Comparison of ENCODE assay signal across 8 cellular contexts in the genomic region with DNA sequence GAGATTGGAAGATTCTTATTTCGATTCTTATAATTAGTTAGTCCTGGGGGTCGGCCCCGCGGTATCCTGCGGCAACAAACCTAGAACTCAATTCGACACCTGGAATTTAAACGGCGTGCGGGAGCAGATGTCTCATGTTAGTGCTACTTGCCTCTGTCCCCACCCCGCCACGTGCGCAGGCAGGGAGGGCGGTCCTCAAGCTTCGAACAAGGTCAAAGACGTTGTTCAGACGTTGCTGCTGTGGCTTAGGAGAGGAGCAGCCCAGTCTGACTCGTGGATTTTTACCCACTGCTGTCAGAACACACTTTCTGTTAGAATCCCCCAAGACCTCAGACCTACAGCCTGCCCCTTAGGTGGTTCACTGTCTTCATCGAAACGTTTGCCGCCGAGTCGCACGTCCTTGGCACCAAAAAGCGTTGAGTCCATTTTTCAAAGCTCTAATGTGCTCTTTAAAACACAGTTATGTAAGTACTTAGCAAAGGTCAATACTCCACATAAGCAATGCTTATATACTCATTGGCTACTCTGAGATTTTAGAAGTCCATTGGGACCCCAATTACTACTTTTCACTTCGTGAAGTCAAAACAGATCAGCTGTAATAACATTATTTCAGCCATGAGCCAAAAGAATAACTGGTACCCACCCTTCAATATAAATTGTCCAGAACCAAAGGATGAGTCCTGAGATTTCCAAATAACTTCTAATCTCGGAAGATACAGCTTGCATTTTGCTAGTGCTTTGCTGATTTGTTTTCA. TPM values are rescaled to one million over a fixed set of nuclear protein-coding genes. Genes with fewer than 3 reads are reported as not detected.
DNase-seq lines count a peak whose midpoint lies in the region; ATAC-seq, FAIRE-seq and TF ChIP-seq lines count a peak whose summit lies in the region.

No MANE protein-coding gene starts in this region.

- H3K9ac ChIP-seq in BLaER1 (peak overlapping the region; percentile 99), OCI-LY3 (ENCODE audit: low read length) (peak overlapping the region; percentile 93), HepG2 (ENCODE audit: insufficient read depth, low read depth, low read length) (peak overlapping the region; percentile 86)

- TF ChIP-seq RAD21 in HepG2 (CRISPR knock-in tag; IDR thresholded peaks at IDR 0.05): peak; percentile 66

- H3K27ac ChIP-seq in BLaER1: peak overlapping the region; percentile 96
- H3K27ac ChIP-seq in OCI-LY3 (ENCODE audit: low read length): peak overlapping the region; percentile 97
- H3K27ac ChIP-seq in caudate nucleus (ENCODE audit: low read depth, low read length): peak overlapping the region; percentile 100
- peak overlapping the region; percentile 94 for H3K27ac ChIP-seq in HepG2 (ENCODE audit: extremely low read length, insufficient read depth, low read length)
- peak overlapping the region; percentile 99 for H3K27ac ChIP-seq in testis

- in situ Hi-C loops in HepG2 (cut with HindIII; ENCODE audit: extremely low pct_ligation_motif_present, low pct_unique_long_range_greater_than_20kb): no loop called here

- H3K4me3 ChIP-seq in BLaER1: peak overlapping the region; percentile 95
- peak overlapping the region; percentile 84 for H3K4me3 ChIP-seq in OCI-LY3 (ENCODE audit: low read length)
- H3K4me3 ChIP-seq in HepG2 (replicated peaks in 1 of 3; ENCODE audit: insufficient read depth in 1 of 3, low read depth in 2 of 3, low read length in 3 of 3): peak overlapping the region; percentile 55 to 73 (median 65)
- H3K4me3 ChIP-seq in testis: peak overlapping the region; percentile 95 to 99

- POLR2A ChIA-PET in HepG2 (lab: Yijun Ruan, JAX): interaction anchor here (0.6 to 2.1 kb wide), 25 partner anchors 9 to 1324 kb away, joined by 3 to 22 read pairs (median 5); partner anchors contain the start of genes ACOT13, ALDH5A1, GMNN and TDP2

- no peaks in the 10 kb centered on the region; the same call in 1 of the 2 replicates for H3K9me3 ChIP-seq in BLaER1
- no peaks in the 10 kb centered on the region for H3K9me3 ChIP-seq in OCI-LY3 (ENCODE audit: insufficient read depth, low read length)
- no peaks in the 10 kb centered on the region for H3K9me3 ChIP-seq in HepG2 (ENCODE audit: low read length)
- no peaks in the 10 kb centered on the region for H3K9me3 ChIP-seq in testis

- peak in 33 of 61 donors; percentile 78 to 99 (median 93) for DNase-seq in caudate nucleus (lab: John Stamatoyannopoulos, UW)
- DNase-seq in HepG2 (ENCODE audit: low spot score): no peak
- DNase-seq in testis: peak; percentile 94
- no peak for DNase-seq in NCI-H2107 treated with DMSO at 0.1 percent for 48 hours (lab: John Stamatoyannopoulos, UW; ENCODE audit: unreplicated experiment)

- FAIRE-seq in HepG2 (lab: Jason Lieb, UNC): no peak

- WGBS in HepG2 (ENCODE audit: low lambda C conversion rate): 5% methylated on average over 26 of the region's 26 CpGs
- 1 to 2% methylated on average over 24 to 26 of the region's 26 CpGs for WGBS in testis, 2 donors

- TF ChIP-seq POLR2A in HepG2 (IDR thresholded peaks at IDR 0.05; ENCODE audit: insufficient read depth in 1 of 2, low read depth in 2 of 2, low read length in 2 of 2) (peak; percentile 94 to 96), testis (IDR thresholded peaks at IDR 0.05) (peak; percentile 84)

- CTCF ChIA-PET in HepG2 (lab: Yijun Ruan, JAX; ENCODE audit: low intra/inter-chr PET ratio, low total read pairs): no interaction called here

- no peaks in the 10 kb centered on the region for H3K27me3 ChIP-seq in BLaER1
- H3K27me3 ChIP-seq in OCI-LY3 (ENCODE audit: low read depth, low read length): no peaks in the 10 kb centered on the region
- H3K27me3 ChIP-seq in HepG2 (ENCODE audit: control insufficient read depth in 1 of 2, insufficient read depth in 2 of 2, low read length in 2 of 2): no peaks in the 10 kb centered on the region; a peak in 1 of 5 replicates
- no peaks in the 10 kb centered on the region for H3K27me3 ChIP-seq in testis

- ATAC-seq in GM18861 (IDR thresholded peaks at IDR 0.05; ENCODE audit: unreplicated experiment) (peak; percentile 38), HG02970 (IDR thresholded peaks at IDR 0.05; ENCODE audit: low FRiP score, unreplicated experiment) (peak; percentile 31), HepG2 (peak; percentile 80)

- peaks cover 31% of the 10 kb centered on the region for H4K20me1 ChIP-seq in BLaER1
- H4K20me1 ChIP-seq in OCI-LY3 (ENCODE audit: insufficient read depth, low read length): peaks cover 26% of the 10 kb centered on the region
- H4K20me1 ChIP-seq in HepG2 (ENCODE audit: insufficient read depth, low read length): peaks cover 29% of the 10 kb centered on the region

- peak in 1 of 2 experiments; percentile 4; a peak in 1 of 4 replicates for TF ChIP-seq EP300 in HepG2 (IDR thresholded peaks at IDR 0.05; ENCODE audit: low read depth in 2 of 2, low read length in 2 of 2)
- TF ChIP-seq EP300 in HepG2 (CRISPR knock-in tag; IDR thresholded peaks at IDR 0.05; ENCODE audit: borderline replicate concordance): 0 out of 2 replicates have a peak, but pooled peaks have one; percentile 55

- BruUV-seq in HepG2 (replicated peaks; lab: Mats Ljungman, UMichigan): TSS peak; percentile 98

- no peak for TF ChIP-seq CTCF in OCI-LY3 (IDR thresholded peaks at IDR 0.05; ENCODE audit: low read depth, low read length)
- peak; percentile 3; the same call in 1 of the 2 replicates for TF ChIP-seq CTCF in HepG2 (CRISPR knock-in tag; IDR thresholded peaks at IDR 0.05)
- no peak for TF ChIP-seq CTCF in testis (IDR thresholded peaks at IDR 0.05)

- peaks cover 32% of the 10 kb centered on the region for H3K4me1 ChIP-seq in BLaER1
- peaks cover 20% of the 10 kb centered on the region for H3K4me1 ChIP-seq in OCI-LY3 (ENCODE audit: low read length)
- H3K4me1 ChIP-seq in HepG2 (ENCODE audit: insufficient read depth, low read length): peaks cover 26% of the 10 kb centered on the region
- H3K4me1 ChIP-seq in testis: peaks cover 4% of the 10 kb centered on the region

- H3K36me3 ChIP-seq in BLaER1 (peaks cover 9% of the 10 kb centered on the region), OCI-LY3 (replicated peaks; ENCODE audit: low read depth, low read length) (peaks cover 24% of the 10 kb centered on the region), HepG2 (replicated peaks in 1 of 2; ENCODE audit: control insufficient read depth in 1 of 2, insufficient read depth in 2 of 2, low read length in 2 of 2) (no peaks in the 10 kb centered on the region; a peak in 2 of 5 replicates), testis (ENCODE audit: low read depth, missing control alignments) (no peaks in the 10 kb centered on the region)

- H3K79me2 ChIP-seq in OCI-LY3 (ENCODE audit: low read length) (peaks cover 40% of the 10 kb centered on the region), HepG2 (ENCODE audit: insufficient read depth, low read length) (peaks cover 39% of the 10 kb centered on the region)

- H3K4me2 ChIP-seq in BLaER1 (peak overlapping the region; percentile 67), OCI-LY3 (ENCODE audit: low read length) (peak overlapping the region; percentile 90), HepG2 (ENCODE audit: low read depth, low read length) (peak overlapping the region; percentile 96)

- peak overlapping the region; percentile 63; the same call in 1 of the 2 replicates for H2AFZ ChIP-seq in OCI-LY3 (ENCODE audit: low read depth, low read length)
- H2AFZ ChIP-seq in HepG2 (ENCODE audit: low read length): peak overlapping the region; percentile 45

- intact Hi-C loops in HepG2 (cut with micrococcal nuclease; ENCODE audit: unreplicated experiment) (loop anchor here (1.0 to 2.0 kb wide), 2 partner anchors 54 to 55 kb away; partner anchors contain the start of genes ACOT13 and TDP2), testis (cut with DNase I; ENCODE audit: low total_unique reads) (no loop called here)

RNA-seq across cellular contexts. Expression of gene C6orf62, which starts 2.7 kb away (rescaled TPM):
- total RNA-seq in HepG2 (2016; rRNA removed; fragmentation: Illumina TruSeq; extraction: Trizol) (90.4 and 135 TPM in 2 replicates), testis (100 to 1,000 TPM; 109 to 128 TPM)
- 24.8 and 26.7 TPM in 2 replicates for total RNA-seq in HepG2 (2016; cell fraction: cytosol; rRNA removed; fragmentation: Illumina TruSeq; extraction: Trizol; ENCODE audit: low read depth)
- 89.3 and 123 TPM in 2 replicates for total RNA-seq in HepG2 (2016; cell fraction: insoluble cytoplasmic fraction; rRNA removed; fragmentation: Illumina TruSeq; extraction: Trizol)
- total RNA-seq in HepG2 (2016; cell fraction: membrane; rRNA removed; fragmentation: Illumina TruSeq; extraction: Trizol): 130 and 133 TPM in 2 replicates
- total RNA-seq in HepG2 (2016; cell fraction: nucleus; rRNA removed; fragmentation: Illumina TruSeq; extraction: Trizol): 66.3 and 75.0 TPM in 2 replicates
- polyA plus RNA-seq in HepG2 (2011; rRNA removed) (54.8 and 55.6 TPM in 2 replicates), testis (ENCODE audit: insufficient read depth, low read depth, low replicate concordance) (139 TPM)
- polyA plus RNA-seq in HepG2 (2011; cell fraction: cytosol; rRNA removed): 18.8 and 39.1 TPM in 2 replicates
- 24.8 and 28.1 TPM in 2 replicates for polyA plus RNA-seq in HepG2 (2011; cell fraction: nucleus; rRNA removed)
- 49.0 and 57.3 TPM in 2 replicates for polyA plus RNA-seq in HepG2 (2012)
- polyA plus RNA-seq in HepG2 (2016; cell fraction: cytosol; fragmentation: Illumina TruSeq; extraction: Trizol; ENCODE audit: low read depth): 13.5 and 14.0 TPM in 2 replicates
- 91.3 and 99.8 TPM in 2 replicates for polyA plus RNA-seq in HepG2 (2016; cell fraction: insoluble cytoplasmic fraction; fragmentation: Illumina TruSeq; extraction: Trizol; ENCODE audit: low read depth)
- 58.3 and 65.2 TPM in 2 replicates for polyA plus RNA-seq in HepG2 (2016; cell fraction: membrane; fragmentation: Illumina TruSeq; extraction: Trizol; ENCODE audit: low read depth)
- polyA plus RNA-seq in HepG2 (2016; cell fraction: nucleus; fragmentation: Illumina TruSeq; extraction: Trizol; ENCODE audit: insufficient read depth, low read depth): 80.5 and 88.9 TPM in 2 replicates
- polyA minus RNA-seq in HepG2 (2011; rRNA and poly(A)+ RNA removed; ENCODE audit: low replicate concordance): 48.0 and 61.4 TPM in 2 replicates
- polyA minus RNA-seq in HepG2 (2011; cell fraction: cytosol; rRNA and poly(A)+ RNA removed): 47.3 and 69.6 TPM in 2 replicates
- polyA minus RNA-seq in HepG2 (2011; cell fraction: nucleus; rRNA and poly(A)+ RNA removed): 76.8 and 83.0 TPM in 2 replicates

RNA-seq across cellular contexts. Expression of gene GMNN, which starts 53.1 kb away (rescaled TPM):
- 154 and 228 TPM in 2 replicates for total RNA-seq in HepG2 (2016; rRNA removed; fragmentation: Illumina TruSeq; extraction: Trizol)
- 56.6 and 64.1 TPM in 2 replicates for total RNA-seq in HepG2 (2016; cell fraction: cytosol; rRNA removed; fragmentation: Illumina TruSeq; extraction: Trizol; ENCODE audit: low read depth)
- total RNA-seq in HepG2 (2016; cell fraction: insoluble cytoplasmic fraction; rRNA removed; fragmentation: Illumina TruSeq; extraction: Trizol): 154 and 231 TPM in 2 replicates
- total RNA-seq in HepG2 (2016; cell fraction: membrane; rRNA removed; fragmentation: Illumina TruSeq; extraction: Trizol): 68.9 and 73.8 TPM in 2 replicates
- total RNA-seq in HepG2 (2016; cell fraction: nucleus; rRNA removed; fragmentation: Illumina TruSeq; extraction: Trizol): 108 and 117 TPM in 2 replicates
- polyA plus RNA-seq in HepG2 (2011; rRNA removed): 41.6 and 61.8 TPM in 2 replicates
- 38.6 and 39.1 TPM in 2 replicates for polyA plus RNA-seq in HepG2 (2011; cell fraction: cytosol; rRNA removed)
- polyA plus RNA-seq in HepG2 (2011; cell fraction: nucleus; rRNA removed): 27.0 and 29.5 TPM in 2 replicates
- polyA plus RNA-seq in HepG2 (2012): 64.4 and 82.5 TPM in 2 replicates
- 38.2 and 45.0 TPM in 2 replicates for polyA plus RNA-seq in HepG2 (2016; cell fraction: cytosol; fragmentation: Illumina TruSeq; extraction: Trizol; ENCODE audit: low read depth)
- 256 and 266 TPM in 2 replicates for polyA plus RNA-seq in HepG2 (2016; cell fraction: insoluble cytoplasmic fraction; fragmentation: Illumina TruSeq; extraction: Trizol; ENCODE audit: low read depth)
- 43.5 and 50.5 TPM in 2 replicates for polyA plus RNA-seq in HepG2 (2016; cell fraction: membrane; fragmentation: Illumina TruSeq; extraction: Trizol; ENCODE audit: low read depth)
- 137 and 150 TPM in 2 replicates for polyA plus RNA-seq in HepG2 (2016; cell fraction: nucleus; fragmentation: Illumina TruSeq; extraction: Trizol; ENCODE audit: insufficient read depth, low read depth)
- 38.8 and 71.1 TPM in 2 replicates for polyA minus RNA-seq in HepG2 (2011; rRNA and poly(A)+ RNA removed; ENCODE audit: low replicate concordance)
- polyA minus RNA-seq in HepG2 (2011; cell fraction: cytosol; rRNA and poly(A)+ RNA removed): 28.4 and 37.2 TPM in 2 replicates
- polyA minus RNA-seq in HepG2 (2011; cell fraction: nucleus; rRNA and poly(A)+ RNA removed): 67.4 and 86.9 TPM in 2 replicates
- 10 to 100 TPM; 23.8 to 37.4 TPM for total RNA-seq in testis
- 67.2 TPM for polyA plus RNA-seq in testis (ENCODE audit: insufficient read depth, low read depth, low replicate concordance)

RNA-seq across cellular contexts. Expression of gene ACOT13, which starts 54.8 kb away (rescaled TPM):
- total RNA-seq in HepG2 (2016; rRNA removed; fragmentation: Illumina TruSeq; extraction: Trizol) (31.5 and 50.9 TPM in 2 replicates), testis (10 to 100 TPM; 15.6 to 19.1 TPM)
- 6.6 and 8.6 TPM in 2 replicates for total RNA-seq in HepG2 (2016; cell fraction: cytosol; rRNA removed; fragmentation: Illumina TruSeq; extraction: Trizol; ENCODE audit: low read depth)
- total RNA-seq in HepG2 (2016; cell fraction: insoluble cytoplasmic fraction; rRNA removed; fragmentation: Illumina TruSeq; extraction: Trizol): 33.5 and 52.4 TPM in 2 replicates
- 15.3 and 16.7 TPM in 2 replicates for total RNA-seq in HepG2 (2016; cell fraction: membrane; rRNA removed; fragmentation: Illumina TruSeq; extraction: Trizol)
- 8.2 and 8.5 TPM in 2 replicates for total RNA-seq in HepG2 (2016; cell fraction: nucleus; rRNA removed; fragmentation: Illumina TruSeq; extraction: Trizol)
- polyA plus RNA-seq in HepG2 (2011; rRNA removed) (37.5 and 45.1 TPM in 2 replicates), testis (ENCODE audit: insufficient read depth, low read depth, low replicate concordance) (67.7 TPM)
- 15.1 and 22.8 TPM in 2 replicates for polyA plus RNA-seq in HepG2 (2011; cell fraction: cytosol; rRNA removed)
- polyA plus RNA-seq in HepG2 (2011; cell fraction: nucleus; rRNA removed): 6.6 and 7.0 TPM in 2 replicates
- polyA plus RNA-seq in HepG2 (2012): 33.4 and 56.4 TPM in 2 replicates
- 13.4 and 16.5 TPM in 2 replicates for polyA plus RNA-seq in HepG2 (2016; cell fraction: cytosol; fragmentation: Illumina TruSeq; extraction: Trizol; ENCODE audit: low read depth)
- 53.6 and 58.5 TPM in 2 replicates for polyA plus RNA-seq in HepG2 (2016; cell fraction: insoluble cytoplasmic fraction; fragmentation: Illumina TruSeq; extraction: Trizol; ENCODE audit: low read depth)
- polyA plus RNA-seq in HepG2 (2016; cell fraction: membrane; fragmentation: Illumina TruSeq; extraction: Trizol; ENCODE audit: low read depth): 16.5 and 18.7 TPM in 2 replicates
- 21.0 and 21.1 TPM in 2 replicates for polyA plus RNA-seq in HepG2 (2016; cell fraction: nucleus; fragmentation: Illumina TruSeq; extraction: Trizol; ENCODE audit: insufficient read depth, low read depth)
- 3.0 and 5.1 TPM in 2 replicates for polyA minus RNA-seq in HepG2 (2011; rRNA and poly(A)+ RNA removed; ENCODE audit: low replicate concordance)
- polyA minus RNA-seq in HepG2 (2011; cell fraction: cytosol; rRNA and poly(A)+ RNA removed): 6.4 and 9.3 TPM in 2 replicates
- 4.5 and 6.3 TPM in 2 replicates for polyA minus RNA-seq in HepG2 (2011; cell fraction: nucleus; rRNA and poly(A)+ RNA removed)

RNA-seq across cellular contexts. Expression of gene TDP2, which starts 54.9 kb away (rescaled TPM):
- total RNA-seq in HepG2 (2016; rRNA removed; fragmentation: Illumina TruSeq; extraction: Trizol) (42.6 and 73.1 TPM in 2 replicates), testis (10 to 100 TPM; 37.2 to 37.4 TPM)
- 10.2 and 10.8 TPM in 2 replicates for total RNA-seq in HepG2 (2016; cell fraction: cytosol; rRNA removed; fragmentation: Illumina TruSeq; extraction: Trizol; ENCODE audit: low read depth)
- 42.3 and 70.9 TPM in 2 replicates for total RNA-seq in HepG2 (2016; cell fraction: insoluble cytoplasmic fraction; rRNA removed; fragmentation: Illumina TruSeq; extraction: Trizol)
- total RNA-seq in HepG2 (2016; cell fraction: membrane; rRNA removed; fragmentation: Illumina TruSeq; extraction: Trizol): 31.3 and 32.0 TPM in 2 replicates
- total RNA-seq in HepG2 (2016; cell fraction: nucleus; rRNA removed; fragmentation: Illumina TruSeq; extraction: Trizol): 42.3 and 44.0 TPM in 2 replicates
- polyA plus RNA-seq in HepG2 (2011; rRNA removed) (28.5 and 30.5 TPM in 2 replicates), testis (ENCODE audit: insufficient read depth, low read depth, low replicate concordance) (46.0 TPM)
- polyA plus RNA-seq in HepG2 (2011; cell fraction: cytosol; rRNA removed): 15.3 and 20.6 TPM in 2 replicates
- 22.8 and 29.8 TPM in 2 replicates for polyA plus RNA-seq in HepG2 (2011; cell fraction: nucleus; rRNA removed)
- 41.8 and 51.0 TPM in 2 replicates for polyA plus RNA-seq in HepG2 (2012)
- polyA plus RNA-seq in HepG2 (2016; cell fraction: cytosol; fragmentation: Illumina TruSeq; extraction: Trizol; ENCODE audit: low read depth): 10.0 and 11.4 TPM in 2 replicates
- polyA plus RNA-seq in HepG2 (2016; cell fraction: insoluble cytoplasmic fraction; fragmentation: Illumina TruSeq; extraction: Trizol; ENCODE audit: low read depth): 109 and 114 TPM in 2 replicates
- polyA plus RNA-seq in HepG2 (2016; cell fraction: membrane; fragmentation: Illumina TruSeq; extraction: Trizol; ENCODE audit: low read depth): 29.1 and 29.5 TPM in 2 replicates
- 64.6 and 67.4 TPM in 2 replicates for polyA plus RNA-seq in HepG2 (2016; cell fraction: nucleus; fragmentation: Illumina TruSeq; extraction: Trizol; ENCODE audit: insufficient read depth, low read depth)
- polyA minus RNA-seq in HepG2 (2011; rRNA and poly(A)+ RNA removed; ENCODE audit: low replicate concordance): 12.8 and 18.3 TPM in 2 replicates
- 12.9 and 13.3 TPM in 2 replicates for polyA minus RNA-seq in HepG2 (2011; cell fraction: cytosol; rRNA and poly(A)+ RNA removed)
- polyA minus RNA-seq in HepG2 (2011; cell fraction: nucleus; rRNA and poly(A)+ RNA removed): 50.3 and 64.9 TPM in 2 replicates

Comparison
In these comparisons a context has a peak if more than half of its experiments do, and no peak if none do; other contexts are left out.
1. DNase-seq: peak in caudate nucleus (33 of 61) and testis (single experiment); none in HepG2 (single experiment) and NCI-H2107 treated with DMSO at 0.1 percent for 48 hours (single experiment).
2. Peak in every context shown above with its lines, with median percentiles within 50 percentile points of each other: H3K27ac ChIP-seq, H3K4me2 ChIP-seq, H3K4me3 ChIP-seq, H3K9ac ChIP-seq and ATAC-seq.